ENCODE assay signal across 13 cellular contexts in the genomic region with DNA sequence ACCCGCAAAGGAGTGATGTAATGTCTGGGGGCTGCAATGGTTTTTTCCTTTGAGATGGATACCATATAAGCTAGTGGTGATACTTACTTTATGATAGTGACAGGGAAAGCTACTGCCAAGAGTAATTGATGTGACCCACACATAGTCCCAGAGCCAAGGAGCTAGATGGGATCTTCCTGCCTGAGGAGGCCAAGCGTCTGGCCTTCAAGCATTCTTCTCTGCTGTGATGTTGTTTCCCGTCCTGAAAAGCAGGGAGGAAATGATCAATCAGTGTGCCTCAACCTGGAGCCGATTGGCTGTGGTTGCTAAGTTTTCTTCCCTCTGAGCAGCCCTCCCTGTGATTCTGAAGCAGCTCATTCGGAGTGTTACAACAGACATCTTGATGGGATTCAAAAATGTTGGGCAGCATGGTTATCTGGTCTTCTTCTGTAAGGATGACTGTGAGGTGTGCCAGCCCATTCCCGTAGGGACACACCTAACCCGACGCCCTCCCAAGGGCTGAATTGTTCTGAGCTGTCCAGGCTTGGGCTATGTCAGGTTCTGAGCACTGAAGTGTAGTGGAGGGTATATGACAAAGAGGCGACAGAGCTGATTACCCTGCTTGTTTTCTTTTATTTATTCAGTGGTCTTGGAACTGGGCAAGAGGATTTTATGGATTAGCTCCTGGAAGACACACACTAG. TPM values are rescaled to one million over a fixed set of nuclear protein-coding genes. Genes with fewer than 3 reads are reported as not detected.
A peak's percentile ranks its signal among the peaks of the same experiment; 100 is the strongest.
DNase-seq lines count a peak whose midpoint lies in the region; ATAC-seq and TF ChIP-seq lines count a peak whose summit lies in the region.
"Had no signal": no experiment of that assay in that cellular context is flagged by ENCODE, and none has a peak within 500 bp of the region (broad histone marks: within the 10 kb centered on the region; RNA-seq: fewer than 3 reads in every experiment).

No MANE protein-coding gene starts in this region.

- H3F3A ChIP-seq in PC-9 (ENCODE audit: insufficient read depth, low read depth): peaks cover 8% of the 10 kb centered on the region; the same call in 1 of the 2 replicates

- H3K4me2 ChIP-seq in PC-9: no peak overlapping the region
- H3K4me2 ChIP-seq: smooth muscle cell had no signal

- H3K4me3 Mint-ChIP-seq in CD8-positive, alpha-beta memory T cell: no peak overlapping the region
- H3K4me3 Mint-ChIP-seq: activated CD4-positive, alpha-beta memory T cell treated with anti-CD3 and anti-CD28 coated beads, Interleukin-2, amount 10 ng/mL, durations not matched to agents 7 days and 5 days had no signal

- H3K27me3 ChIP-seq in PC-9 (ENCODE audit: insufficient read depth, low read depth): no peaks in the 10 kb centered on the region
- no peaks in the 10 kb centered on the region for H3K27me3 ChIP-seq in iPS-20b (ENCODE audit: insufficient read depth, low read length)
- H3K27me3 ChIP-seq in gastroesophageal sphincter: no peaks in the 10 kb centered on the region
- H3K27me3 ChIP-seq in CD8-positive, alpha-beta memory T cell (ENCODE audit: insufficient read depth, low read length, poor library complexity, severe bottlenecking): no peaks in the 10 kb centered on the region
- H3K27me3 ChIP-seq: thyroid gland had no signal

- peaks cover 99% of the 10 kb centered on the region for H3K79me2 ChIP-seq in PC-9 (ENCODE audit: low read depth)

- intact Hi-C loops in PC-9 (cut with micrococcal nuclease; ENCODE audit: unreplicated experiment): no loop called here
- intact Hi-C loops in sciatic nerve (cut with DNase I): no loop called here

- H3K4me1 ChIP-seq in PC-9 (replicated peaks; ENCODE audit: insufficient read depth) (peaks cover 28% of the 10 kb centered on the region), iPS-20b (ENCODE audit: insufficient read depth, low read length) (peaks cover 21% of the 10 kb centered on the region; the same call in 1 of the 2 replicates), gastroesophageal sphincter (peaks cover 0 to 10% (median 3%) of the 10 kb centered on the region in 3 donors)
- no peaks in the 10 kb centered on the region for H3K4me1 ChIP-seq in CD8-positive, alpha-beta memory T cell (ENCODE audit: insufficient read depth, low read length)

- TF ChIP-seq CTCF in PC-9 (conservative IDR thresholded peaks at IDR 0.05) (no peak), gastroesophageal sphincter (IDR thresholded peaks at IDR 0.05) (no peak)

- 76 to 100% methylated on average over 1 to 7 of the region's 9 CpGs for WGBS in gastroesophageal sphincter (ENCODE audit: low coverage in 1 of 2), 2 donors

- H2AFZ ChIP-seq in PC-9: no peak overlapping the region

- BruUV-seq in PC-9 (replicated peaks; lab: Mats Ljungman, UMichigan): no TSS peak

- 0 out of 2 replicates have a peak overlapping the region, but pooled peaks have one; percentile 9 for H3K27ac ChIP-seq in PC-9
- H3K27ac ChIP-seq in iPS-20b (ENCODE audit: low read length): no peak overlapping the region
- peak overlapping the region in 1 of 4 donors; percentile 27 for H3K27ac ChIP-seq in gastroesophageal sphincter
- H3K27ac ChIP-seq in CD8-positive, alpha-beta memory T cell (ENCODE audit: low read depth, low read length): no peak overlapping the region
- H3K27ac ChIP-seq: thyroid gland had no signal

- ATAC-seq in sciatic nerve: peak; percentile 26
- ATAC-seq in GM21381 (IDR thresholded peaks at IDR 0.05; ENCODE audit: unreplicated experiment): no peak
- no peak for ATAC-seq in gastroesophageal sphincter

- peaks cover 0 to 13% (median 4%) of the 10 kb centered on the region in 3 donors for H3K4me1 Mint-ChIP-seq in CD8-positive, alpha-beta memory T cell

- H3K9me3 ChIP-seq in PC-9 (ENCODE audit: insufficient read depth, low read depth) (no peaks in the 10 kb centered on the region), iPS-20b (ENCODE audit: insufficient read depth, low read depth, low read length) (no peaks in the 10 kb centered on the region), gastroesophageal sphincter (no peaks in the 10 kb centered on the region)
- no peaks in the 10 kb centered on the region for H3K9me3 ChIP-seq in CD8-positive, alpha-beta memory T cell (ENCODE audit: low read length)
- H3K9me3 ChIP-seq: thyroid gland had no signal

- POLR2A ChIA-PET in PC-9 (lab: Charles Lee; ENCODE audit: unreplicated experiment): interaction anchor here (0.6 kb wide), 1 partner anchor 1346 kb away, joined by 5 read pairs; no protein-coding TSS in a partner anchor
- POLR2A ChIA-PET in CD8-positive, alpha-beta memory T cell (lab: Charles Lee): interaction anchor here (0.6 kb wide), 1 partner anchor 9 kb away, joined by 4 read pairs; no protein-coding TSS in a partner anchor

- H4K20me1 ChIP-seq in PC-9 (ENCODE audit: insufficient read depth): peaks cover 57% of the 10 kb centered on the region

- peak overlapping the region; percentile 20; the same call in 1 of the 2 replicates for H3K9ac ChIP-seq in iPS-20b (ENCODE audit: low read depth, low read length)

- peaks cover 0 to 1% of the 10 kb centered on the region in 2 donors for H3K27me3 Mint-ChIP-seq in CD8-positive, alpha-beta memory T cell
- H3K27me3 Mint-ChIP-seq: activated CD4-positive, alpha-beta memory T cell treated with anti-CD3 and anti-CD28 coated beads, Interleukin-2, amount 10 ng/mL, durations not matched to agents 7 days and 5 days had no signal

- peak overlapping the region in 1 of 8 donors; percentile 48 for H3K27ac Mint-ChIP-seq in CD8-positive, alpha-beta memory T cell
- H3K27ac Mint-ChIP-seq: activated CD4-positive, alpha-beta memory T cell treated with anti-CD3 and anti-CD28 coated beads, Interleukin-2, amount 10 ng/mL, durations not matched to agents 7 days and 5 days had no signal

- H3K9me3 Mint-ChIP-seq in CD8-positive, alpha-beta memory T cell: no peaks in the 10 kb centered on the region
- H3K9me3 Mint-ChIP-seq: activated CD4-positive, alpha-beta memory T cell treated with anti-CD3 and anti-CD28 coated beads, Interleukin-2, amount 10 ng/mL, durations not matched to agents 7 days and 5 days had no signal

- no peaks in the 10 kb centered on the region for H3K9me2 ChIP-seq in PC-9 (ENCODE audit: insufficient read depth)

- H3K4me3 ChIP-seq in PC-9: no peak overlapping the region
- no peak overlapping the region for H3K4me3 ChIP-seq in iPS-20b (ENCODE audit: low read length)
- H3K4me3 ChIP-seq in gastroesophageal sphincter: no peak overlapping the region
- H3K4me3 ChIP-seq in CD8-positive, alpha-beta memory T cell (ENCODE audit: low read length): no peak overlapping the region
- H3K4me3 ChIP-seq: smooth muscle cell, thyroid gland had no signal

- DNase-seq in NCI-H526 (lab: John Stamatoyannopoulos, UW) (peak; percentile 78 to 85), NCI-H526 treated with DMSO at 0.1 percent for 48 hours (lab: John Stamatoyannopoulos, UW) (no peak), PC-9 (no peak), sciatic nerve (ENCODE audit: low spot score) (no peak)
- no peak for DNase-seq in CD8-positive, alpha-beta memory T cell
- DNase-seq: activated CD4-positive, alpha-beta memory T cell treated with anti-CD3 and anti-CD28 coated beads, Interleukin-2, amount 10 ng/mL, durations not matched to agents 7 days and 5 days; cerebellar nuclear complex; DMS 273 treated with DMSO at 0.1 percent for 48 hours; thyroid gland had no signal

- peaks cover 0 to 2% (median 0%) of the 10 kb centered on the region in 3 donors for H3K36me3 Mint-ChIP-seq in CD8-positive, alpha-beta memory T cell

- TF ChIP-seq POLR2A in gastroesophageal sphincter (IDR thresholded peaks at IDR 0.05): no peak

- TF ChIP-seq EP300 in gastroesophageal sphincter (IDR thresholded peaks at IDR 0.05): no peak

- CTCF ChIA-PET in PC-9 (lab: Charles Lee): interaction anchor here (0.6 kb wide), 1 partner anchor 112 kb away, joined by 3 read pairs; no protein-coding TSS in a partner anchor
- CTCF ChIA-PET in CD8-positive, alpha-beta memory T cell (lab: Charles Lee): no interaction called here

- H3K36me3 ChIP-seq in PC-9 (ENCODE audit: low read depth): no peaks in the 10 kb centered on the region
- H3K36me3 ChIP-seq in iPS-20b (ENCODE audit: insufficient read depth, low read depth, low read length): 0 out of 2 replicates have a peak, but pooled peaks cover 4% of the 10 kb centered on the region
- no peaks in the 10 kb centered on the region for H3K36me3 ChIP-seq in gastroesophageal sphincter
- H3K36me3 ChIP-seq in CD8-positive, alpha-beta memory T cell (ENCODE audit: insufficient read depth, low read length): no peaks in the 10 kb centered on the region
- H3K36me3 ChIP-seq: thyroid gland had no signal

RNA-seq across cellular contexts. Expression of a gene that starts 56.7 kb away (rescaled TPM):
- total RNA-seq in PC-9 (2021) (54.8 and 59.9 TPM in 2 replicates), sciatic nerve (28.1 TPM), gastroesophageal sphincter (10 to 100 TPM; 20.9 to 30.4 (median 29.2) TPM)
- total RNA-seq in CD8-positive, alpha-beta memory T cell: 100 to 1,000 TPM in 1 of 2 experiments, 10 to 100 TPM in 1; 97.4 to 100 TPM
- polyA plus RNA-seq in CD8-positive, alpha-beta memory T cell: 10.7 TPM

Comparison
In these comparisons a context has a peak if more than half of its experiments do, and no peak if none do; other contexts are left out.
1. DNase-seq: peak in NCI-H526 (2 of 2); none in NCI-H526 treated with DMSO at 0.1 percent for 48 hours (single experiment), PC-9 (0 of 2), sciatic nerve (single experiment) and CD8-positive, alpha-beta memory T cell (0 of 5).